11 cellular contexts compared by ENCODE assay signal in genomic region chr2:197675246-197675645, GRCh38. TPM values are rescaled to one million over a fixed set of nuclear protein-coding genes. Genes with fewer than 3 reads are reported as not detected.
DNase-seq lines count a peak whose midpoint lies in the region; FAIRE-seq and TF ChIP-seq lines count a peak whose summit lies in the region.
"Had no signal": no experiment of that assay in that cellular context is flagged by ENCODE, and none has a peak within 500 bp of the region (broad histone marks: within the 10 kb centered on the region; RNA-seq: fewer than 3 reads in every experiment).

Gene RFTN2, minus strand, starts transcription at chr2:197675587. Its CDS starts 129 bp downstream, at chr2:197675458.

- H3K9ac ChIP-seq in ES-I3 (ENCODE audit: low read depth, low read length) (peak within 1 kb of the TSS; percentile 42), iPS-20b (ENCODE audit: low read depth, low read length) (peak within 1 kb of the TSS; percentile 68; the same call in 1 of the 2 replicates)

- peaks cover 2% of the 10 kb centered on the region for H3K36me3 Mint-ChIP-seq in activated T-helper 1 cell treated with anti-CD3 and anti-CD28 coated beads, Interleukin-12 subunit alpha, Interleukin-12 subunit beta, Interleukin-2, Interleukin-4 antibody, amounts not matched to agents 30 ng/mL and 10 ng/mL and 1 ng/mL, durations not matched to agents 14 hours and 24 hours and 36 hours (ENCODE audit: low read depth)
- H3K36me3 Mint-ChIP-seq: activated CD8-positive, alpha-beta memory T cell treated with anti-CD3 and anti-CD28 coated beads, Interleukin-2, amount 10 ng/mL, durations not matched to agents 7 days and 5 days had no signal

- no peak within 1 kb of the TSS for H3K4me3 Mint-ChIP-seq in activated T-helper 1 cell treated with anti-CD3 and anti-CD28 coated beads, Interleukin-12 subunit alpha, Interleukin-12 subunit beta, Interleukin-2, Interleukin-4 antibody, amounts not matched to agents 30 ng/mL and 10 ng/mL and 1 ng/mL, durations not matched to agents 14 hours and 24 hours and 36 hours
- H3K4me3 Mint-ChIP-seq: activated CD8-positive, alpha-beta memory T cell treated with anti-CD3 and anti-CD28 coated beads, Interleukin-2, amount 10 ng/mL, durations not matched to agents 7 days and 5 days; CD4-positive, alpha-beta memory T cell had no signal

- no peaks in the 10 kb centered on the region for H3K9me3 ChIP-seq in ES-I3 (ENCODE audit: control insufficient read depth, insufficient read depth, low read length)
- no peaks in the 10 kb centered on the region for H3K9me3 ChIP-seq in iPS-20b (ENCODE audit: insufficient read depth, low read depth, low read length)

- no peaks in the 10 kb centered on the region for H3K9me3 Mint-ChIP-seq in activated T-helper 1 cell treated with anti-CD3 and anti-CD28 coated beads, Interleukin-12 subunit alpha, Interleukin-12 subunit beta, Interleukin-2, Interleukin-4 antibody, amounts not matched to agents 30 ng/mL and 10 ng/mL and 1 ng/mL, durations not matched to agents 14 hours and 24 hours and 36 hours
- H3K9me3 Mint-ChIP-seq: CD4-positive, alpha-beta memory T cell had no signal

- H3K4me3 ChIP-seq in brain microvascular endothelial cell (ENCODE audit: low read depth, low read length) (peak within 1 kb of the TSS; percentile 58), iPS-20b (ENCODE audit: low read length) (peak within 1 kb of the TSS; percentile 59), retinal pigment epithelial cell (ENCODE audit: low read length) (peak within 1 kb of the TSS; percentile 35)
- H3K4me3 ChIP-seq: PC-9 had no signal

- H3K27me3 ChIP-seq in brain microvascular endothelial cell (replicated peaks) (no peaks in the 10 kb centered on the region), iPS-20b (ENCODE audit: insufficient read depth, low read length) (no peaks in the 10 kb centered on the region)

- peaks cover 14% of the 10 kb centered on the region; the same call in 1 of the 2 replicates for H3K4me1 ChIP-seq in ES-I3 (ENCODE audit: insufficient read depth, low read length)
- peaks cover 22% of the 10 kb centered on the region for H3K4me1 ChIP-seq in iPS-20b (ENCODE audit: insufficient read depth, low read length)

- peak; percentile 6 for DNase-seq in brain microvascular endothelial cell
- DNase-seq in retinal pigment epithelial cell (ENCODE audit: low read depth): no peak
- no peak for DNase-seq in activated T-helper 1 cell treated with anti-CD3 and anti-CD28 coated beads, Interleukin-12 subunit alpha, Interleukin-12 subunit beta, Interleukin-2, Interleukin-4 antibody, amounts not matched to agents 30 ng/mL and 10 ng/mL and 1 ng/mL, durations not matched to agents 14 hours and 24 hours and 36 hours (ENCODE audit: low spot score)
- no peak for DNase-seq in DMS53 treated with DMSO at 0.1 percent for 48 hours (lab: John Stamatoyannopoulos, UW; ENCODE audit: unreplicated experiment)
- DNase-seq in SHP77 treated with DMSO at 0.1 percent for 48 hours (lab: John Stamatoyannopoulos, UW): no peak
- no peak for DNase-seq in GM12892 (ENCODE audit: insufficient read length)
- DNase-seq: activated CD8-positive, alpha-beta memory T cell treated with anti-CD3 and anti-CD28 coated beads, Interleukin-2, amount 10 ng/mL, durations not matched to agents 7 days and 5 days; CD4-positive, alpha-beta memory T cell; PC-9 had no signal

- peak within 1 kb of the TSS; percentile 63 for H3K27ac ChIP-seq in brain microvascular endothelial cell
- no peak within 1 kb of the TSS for H3K27ac ChIP-seq in iPS-20b (ENCODE audit: low read length)
- H3K27ac ChIP-seq: PC-9 had no signal

- no peaks in the 10 kb centered on the region for H3K4me1 Mint-ChIP-seq in activated T-helper 1 cell treated with anti-CD3 and anti-CD28 coated beads, Interleukin-12 subunit alpha, Interleukin-12 subunit beta, Interleukin-2, Interleukin-4 antibody, amounts not matched to agents 30 ng/mL and 10 ng/mL and 1 ng/mL, durations not matched to agents 14 hours and 24 hours and 36 hours (ENCODE audit: low read depth)
- H3K4me1 Mint-ChIP-seq: activated CD8-positive, alpha-beta memory T cell treated with anti-CD3 and anti-CD28 coated beads, Interleukin-2, amount 10 ng/mL, durations not matched to agents 7 days and 5 days; CD4-positive, alpha-beta memory T cell had no signal

- no peak for TF ChIP-seq POLR2A in GM12892 (IDR thresholded peaks at IDR 0.05; ENCODE audit: low read depth, low read length)

- no peak for TF ChIP-seq CTCF in brain microvascular endothelial cell (IDR thresholded peaks at IDR 0.05; ENCODE audit: low read depth, low read length, missing control alignments)
- TF ChIP-seq CTCF in retinal pigment epithelial cell (conservative IDR thresholded peaks at IDR 0.05; ENCODE audit: low read depth, low read length): no peak

- intact Hi-C loops in activated T-helper 1 cell treated with anti-CD3 and anti-CD28 coated beads, Interleukin-12 subunit alpha, Interleukin-12 subunit beta, Interleukin-2, Interleukin-4 antibody, amounts not matched to agents 30 ng/mL and 10 ng/mL and 1 ng/mL, durations not matched to agents 14 hours and 24 hours and 36 hours (cut with micrococcal nuclease): no loop called here

- H3K36me3 ChIP-seq in ES-I3 (ENCODE audit: insufficient read depth, low read length): no peaks in the 10 kb centered on the region
- no peaks in the 10 kb centered on the region for H3K36me3 ChIP-seq in brain microvascular endothelial cell (replicated peaks)
- H3K36me3 ChIP-seq in iPS-20b (ENCODE audit: insufficient read depth, low read depth, low read length): no peaks in the 10 kb centered on the region

- H3K27ac Mint-ChIP-seq in activated T-helper 1 cell treated with anti-CD3 and anti-CD28 coated beads, Interleukin-12 subunit alpha, Interleukin-12 subunit beta, Interleukin-2, Interleukin-4 antibody, amounts not matched to agents 30 ng/mL and 10 ng/mL and 1 ng/mL, durations not matched to agents 14 hours and 24 hours and 36 hours: no peak within 1 kb of the TSS
- H3K27ac Mint-ChIP-seq: activated CD8-positive, alpha-beta memory T cell treated with anti-CD3 and anti-CD28 coated beads, Interleukin-2, amount 10 ng/mL, durations not matched to agents 7 days and 5 days; CD4-positive, alpha-beta memory T cell had no signal

- in situ Hi-C loops in brain microvascular endothelial cell (cut with HindIII; ENCODE audit: low pct_ligation_motif_present, low sequenced_read_pairs): no loop called here

- peaks cover 8% of the 10 kb centered on the region for H3K27me3 Mint-ChIP-seq in activated T-helper 1 cell treated with anti-CD3 and anti-CD28 coated beads, Interleukin-12 subunit alpha, Interleukin-12 subunit beta, Interleukin-2, Interleukin-4 antibody, amounts not matched to agents 30 ng/mL and 10 ng/mL and 1 ng/mL, durations not matched to agents 14 hours and 24 hours and 36 hours (ENCODE audit: insufficient read depth)

- no peak for FAIRE-seq in GM12892 (lab: Jason Lieb, UNC)

RNA-seq across cellular contexts. Expression of gene RFTN2, which starts in this region (rescaled TPM):
- total RNA-seq in activated T-helper 1 cell treated with anti-CD3 and anti-CD28 coated beads, Interleukin-12 subunit alpha, Interleukin-12 subunit beta, Interleukin-2, Interleukin-4 antibody, amounts not matched to agents 30 ng/mL and 10 ng/mL and 1 ng/mL, durations not matched to agents 14 hours and 24 hours and 36 hours: not detected in 2 replicates
- 0.34 TPM for polyA plus RNA-seq in GM12892 (2012; ENCODE audit: missing spikeins)
- total RNA-seq: activated CD8-positive, alpha-beta memory T cell treated with anti-CD3 and anti-CD28 coated beads, Interleukin-2, amount 10 ng/mL, durations not matched to agents 7 days and 5 days; CD4-positive, alpha-beta memory T cell; PC-9 had no signal
